27 cellular contexts compared by ENCODE assay signal in genomic region chr3:17872457-17872856, GRCh38.
"Had no signal": no experiment of that assay in that cellular context is flagged by ENCODE, and none has a peak within 500 bp of the region (broad histone marks: within the 10 kb centered on the region; RNA-seq: fewer than 3 reads in every experiment).

No MANE protein-coding gene starts in this region.

- H3K27ac ChIP-seq: stomach, suprapubic skin, testis, thoracic aorta, thyroid gland, tibial artery, tibial nerve, transverse colon, upper lobe of left lung, upper lobe of right lung, uterus, vagina had no signal

- H3K4me3 ChIP-seq: stomach, suprapubic skin, testis, thoracic aorta, thyroid gland, tibial artery, tibial nerve, transverse colon, upper lobe of left lung, upper lobe of right lung, uterus, vagina had no signal

- H3K4me1 ChIP-seq: stomach, suprapubic skin, testis, thyroid gland, tibial artery, tibial nerve, transverse colon, upper lobe of left lung, upper lobe of right lung, uterus, vagina had no signal

- H3K9me3 Mint-ChIP-seq: stimulated activated effector memory CD8-positive, alpha-beta T cell treated with anti-CD3 and anti-CD28 coated beads, Interleukin-12 subunit alpha, Interleukin-12 subunit beta, amount 100 ng/mL, for 72 hours; stimulated activated memory B cell treated with anti-CD40 and anti-IgM and Interleukin-4, amounts not matched to agents 10 μg/mL and 1 μg/mL and 100 μg/mL, for 72 hours; stimulated activated naive B cell treated with anti-CD40 and anti-IgM and Interleukin-4, amounts not matched to agents 10 μg/mL and 1 μg/mL and 100 μg/mL, for 72 hours; stimulated activated naive CD8-positive, alpha-beta T cell treated with anti-CD3 and anti-CD28 coated beads, Interleukin-15, amount 100 ng/mL, for 72 hours; stimulated activated naive CD8-positive, alpha-beta T cell treated with anti-CD3 and anti-CD28 coated beads, Interleukin-15, Interleukin-2, amounts not matched to agents 100 ng/mL and 50 ng/mL, for 24 hours; type B pancreatic cell had no signal

- H3K27ac Mint-ChIP-seq: stimulated activated effector memory CD8-positive, alpha-beta T cell treated with anti-CD3 and anti-CD28 coated beads, Interleukin-12 subunit alpha, Interleukin-12 subunit beta, amount 100 ng/mL, for 72 hours; stimulated activated memory B cell treated with anti-CD40 and anti-IgM and Interleukin-4, amounts not matched to agents 10 μg/mL and 1 μg/mL and 100 μg/mL, for 72 hours; stimulated activated naive B cell treated with anti-CD40 and anti-IgM and Interleukin-4, amounts not matched to agents 10 μg/mL and 1 μg/mL and 100 μg/mL, for 72 hours; stimulated activated naive CD8-positive, alpha-beta T cell treated with anti-CD3 and anti-CD28 coated beads, Interleukin-15, amount 100 ng/mL, for 72 hours; stimulated activated naive CD8-positive, alpha-beta T cell treated with anti-CD3 and anti-CD28 coated beads, Interleukin-15, Interleukin-2, amounts not matched to agents 100 ng/mL and 50 ng/mL, for 24 hours; type B pancreatic cell had no signal

- H3K27me3 ChIP-seq: stomach, suprapubic skin, testis, thyroid gland, tibial artery, tibial nerve, transverse colon, upper lobe of left lung, upper lobe of right lung, uterus, vagina had no signal

- H3K4me1 Mint-ChIP-seq: stimulated activated effector memory CD8-positive, alpha-beta T cell treated with anti-CD3 and anti-CD28 coated beads, Interleukin-12 subunit alpha, Interleukin-12 subunit beta, amount 100 ng/mL, for 72 hours; stimulated activated memory B cell treated with anti-CD40 and anti-IgM and Interleukin-4, amounts not matched to agents 10 μg/mL and 1 μg/mL and 100 μg/mL, for 72 hours; stimulated activated naive B cell treated with anti-CD40 and anti-IgM and Interleukin-4, amounts not matched to agents 10 μg/mL and 1 μg/mL and 100 μg/mL, for 72 hours; stimulated activated naive CD8-positive, alpha-beta T cell treated with anti-CD3 and anti-CD28 coated beads, Interleukin-15, amount 100 ng/mL, for 72 hours had no signal

- DNase-seq: stimulated activated CD4-positive, alpha-beta T cell treated with anti-CD3 and anti-CD28 coated beads, Interleukin-2, amount 100 ng/mL, for 48 hours; stimulated activated CD4-positive, alpha-beta T cell treated with anti-CD3 and anti-CD28 coated beads, Interleukin-4, amount 100 ng/mL, for 1 hour; stimulated activated CD4-positive, alpha-beta T cell treated with anti-CD3 and anti-CD28 coated beads, Interleukin-4, amount 100 ng/mL, for 24 hours; stimulated activated CD4-positive, alpha-beta T cell treated with anti-CD3 and anti-CD28 coated beads, Interleukin-4, amount 100 ng/mL, for 4 hours; stimulated activated CD8-positive, alpha-beta memory T cell treated with anti-CD3 and anti-CD28 coated beads, Interleukin-4, amount 100 ng/mL, for 48 hours; stimulated activated naive B cell treated with anti-CD40 and anti-IgM and Interleukin-4, amounts not matched to agents 10 μg/mL and 1 μg/mL and 100 μg/mL, for 72 hours; stimulated activated naive CD4-positive, alpha-beta T cell; stimulated activated naive CD4-positive, alpha-beta T cell treated with Interleukin-2 at 50 U/mL for 16 hours; stimulated activated naive CD8-positive, alpha-beta T cell treated with anti-CD3 and anti-CD28 coated beads, Interleukin-15, amount 100 ng/mL, for 72 hours; stimulated activated naive CD8-positive, alpha-beta T cell treated with anti-CD3 and anti-CD28 coated beads, Interleukin-15, Interleukin-2, amounts not matched to agents 100 U/mL and 50 U/mL, for 24 hours; stomach; substantia nigra; testis; thyroid gland; tibial artery; transverse colon; upper lobe of right lung; uterus had no signal

- H3K36me3 Mint-ChIP-seq: stimulated activated effector memory CD8-positive, alpha-beta T cell treated with anti-CD3 and anti-CD28 coated beads, Interleukin-12 subunit alpha, Interleukin-12 subunit beta, amount 100 ng/mL, for 72 hours; stimulated activated memory B cell treated with anti-CD40 and anti-IgM and Interleukin-4, amounts not matched to agents 10 μg/mL and 1 μg/mL and 100 μg/mL, for 72 hours; stimulated activated naive B cell treated with anti-CD40 and anti-IgM and Interleukin-4, amounts not matched to agents 10 μg/mL and 1 μg/mL and 100 μg/mL, for 72 hours; type B pancreatic cell had no signal

- ATAC-seq: stimulated activated effector memory CD8-positive, alpha-beta T cell treated with anti-CD3 and anti-CD28 coated beads, Interleukin-12 subunit alpha, Interleukin-12 subunit beta, amount 100 ng/mL, for 72 hours; stimulated activated memory B cell treated with anti-CD40 and anti-IgM and Interleukin-4, amounts not matched to agents 10 μg/mL and 1 μg/mL and 100 μg/mL, for 72 hours; stimulated activated naive B cell treated with anti-CD40 and anti-IgM and Interleukin-4, amounts not matched to agents 10 μg/mL and 1 μg/mL and 100 μg/mL, for 72 hours; stimulated activated naive CD8-positive, alpha-beta T cell treated with anti-CD3 and anti-CD28 coated beads, Interleukin-15, amount 100 ng/mL, for 72 hours; stimulated activated naive CD8-positive, alpha-beta T cell treated with anti-CD3 and anti-CD28 coated beads, Interleukin-15, Interleukin-2, amounts not matched to agents 100 U/mL and 50 U/mL, for 24 hours; upper lobe of right lung had no signal

- H3K9me3 ChIP-seq: stomach, suprapubic skin, testis, thoracic aorta, thyroid gland, tibial artery, tibial nerve, transverse colon, upper lobe of left lung, upper lobe of right lung, uterus, vagina had no signal

- H3K4me3 Mint-ChIP-seq: stimulated activated effector memory CD8-positive, alpha-beta T cell treated with anti-CD3 and anti-CD28 coated beads, Interleukin-12 subunit alpha, Interleukin-12 subunit beta, amount 100 ng/mL, for 72 hours; stimulated activated memory B cell treated with anti-CD40 and anti-IgM and Interleukin-4, amounts not matched to agents 10 μg/mL and 1 μg/mL and 100 μg/mL, for 72 hours; stimulated activated naive B cell treated with anti-CD40 and anti-IgM and Interleukin-4, amounts not matched to agents 10 μg/mL and 1 μg/mL and 100 μg/mL, for 72 hours; stimulated activated naive CD8-positive, alpha-beta T cell treated with anti-CD3 and anti-CD28 coated beads, Interleukin-15, amount 100 ng/mL, for 72 hours; stimulated activated naive CD8-positive, alpha-beta T cell treated with anti-CD3 and anti-CD28 coated beads, Interleukin-15, Interleukin-2, amounts not matched to agents 100 ng/mL and 50 ng/mL, for 24 hours; type B pancreatic cell had no signal

- H3K36me3 ChIP-seq: stomach, suprapubic skin, thoracic aorta, thyroid gland, tibial artery, tibial nerve, transverse colon, upper lobe of left lung, upper lobe of right lung, uterus, vagina had no signal

- H3K27me3 Mint-ChIP-seq: stimulated activated naive B cell treated with anti-CD40 and anti-IgM and Interleukin-4, amounts not matched to agents 10 μg/mL and 1 μg/mL and 100 μg/mL, for 72 hours; type B pancreatic cell had no signal
